1 cellular context compared by ENCODE assay signal in genomic region chr19:51507640-51508058, GRCh38.
TF ChIP-seq lines count a peak whose summit lies in the region.

No MANE protein-coding gene starts in this region.

TF ChIP-seq in K562, 482 proteins besides CTCF, POLR2A, EP300 and RAD21 (continued from another document and continues in another):
- no peak for TF ChIP-seq RREB1 (CRISPR knock-in tag; IDR thresholded peaks at IDR 0.05)
- TF ChIP-seq RFX5 (IDR thresholded peaks at IDR 0.05; ENCODE audit: low read depth, low read length), result no peak
- no peak for TF ChIP-seq STAT5A (IDR thresholded peaks at IDR 0.05; ENCODE audit: borderline replicate concordance, low read length)
- no peak for TF ChIP-seq GATA2 (CRISPR knock-in tag; IDR thresholded peaks at IDR 0.05)
- no peak for TF ChIP-seq RBM25 (IDR thresholded peaks at IDR 0.05; ENCODE audit: low read depth, low read length, severe bottlenecking)
- TF ChIP-seq MECOM (CRISPR knock-in tag; IDR thresholded peaks at IDR 0.05), result no peak
- no peak; a peak in 1 of 6 replicates for TF ChIP-seq ZBTB11 (CRISPR knock-in tag; IDR thresholded peaks at IDR 0.05)
- no peak; the same call in 1 of the 2 replicates for TF ChIP-seq ZNF644 (tag; IDR thresholded peaks at IDR 0.05; ENCODE audit: low read depth)
- TF ChIP-seq NCOA1 (IDR thresholded peaks at IDR 0.05; ENCODE audit: low read depth), result no peak
- no peak for TF ChIP-seq ZNF347 (CRISPR knock-in tag; IDR thresholded peaks at IDR 0.05; ENCODE audit: low read depth)
- TF ChIP-seq IRF1 (CRISPR knock-in tag; IDR thresholded peaks at IDR 0.05; ENCODE audit: borderline replicate concordance), result no peak
- no peak for TF ChIP-seq PML (IDR thresholded peaks at IDR 0.05; ENCODE audit: low read length)
- TF ChIP-seq ZNF282 (CRISPR knock-in tag; IDR thresholded peaks at IDR 0.05), result no peak
- TF ChIP-seq GATAD2A (IDR thresholded peaks at IDR 0.05), result peak; percentile 58; the same call in 1 of the 2 replicates
- TF ChIP-seq ZNF584 (CRISPR knock-in tag; IDR thresholded peaks at IDR 0.05; ENCODE audit: low read depth), result no peak
- no peak for TF ChIP-seq ZBTB9 (CRISPR knock-in tag; IDR thresholded peaks at IDR 0.05)
- TF ChIP-seq ETS2 (tag; IDR thresholded peaks at IDR 0.05; ENCODE audit: borderline replicate concordance, poor library complexity, severe bottlenecking), result no peak
- TF ChIP-seq NR3C1 (CRISPR knock-in tag; IDR thresholded peaks at IDR 0.05), result no peak
- TF ChIP-seq RCOR1 (IDR thresholded peaks at IDR 0.05; ENCODE audit: borderline replicate concordance in 1 of 2, low read depth in 2 of 2, low read length in 2 of 2), result no peak
- TF ChIP-seq KDM1A (IDR thresholded peaks at IDR 0.05), result no peak; a peak in 1 of 4 replicates
- TF ChIP-seq HDAC6 (IDR thresholded peaks at IDR 0.05; ENCODE audit: low read depth, low read length), result no peak
- TF ChIP-seq TCF7L2 (IDR thresholded peaks at IDR 0.05; ENCODE audit: low read depth, low read length), result no peak
- no peak for TF ChIP-seq MTA1 (IDR thresholded peaks at IDR 0.05; ENCODE audit: borderline replicate concordance)
- TF ChIP-seq NRF1 (conservative IDR thresholded peaks at IDR 0.05 in 1 of 2, IDR thresholded peaks at IDR 0.05 in 1 of 2), result no peak
- 0 out of 4 replicates have a peak, but pooled peaks of 1 of the 2 experiments have one; percentile 26 for TF ChIP-seq TEAD1 (CRISPR knock-in tag; IDR thresholded peaks at IDR 0.05)
- no peak for TF ChIP-seq KHSRP (IDR thresholded peaks at IDR 0.05)
- no peak for TF ChIP-seq ZNF407 (IDR thresholded peaks at IDR 0.05; ENCODE audit: low read depth)
- TF ChIP-seq FOXM1 (IDR thresholded peaks at IDR 0.05; ENCODE audit: low read depth), result no peak
- TF ChIP-seq FOXM1 (CRISPR knock-in tag; IDR thresholded peaks at IDR 0.05; ENCODE audit: low read depth), result no peak
- no peak for TF ChIP-seq HNRNPH1 (optimal IDR thresholded peaks at IDR 0.05; ENCODE audit: low read depth, low read length)
- TF ChIP-seq CREB3L1 (IDR thresholded peaks at IDR 0.05; ENCODE audit: borderline replicate concordance, low read depth), result no peak; the same call in 1 of the 2 replicates
- TF ChIP-seq AFF1 (IDR thresholded peaks at IDR 0.05; ENCODE audit: low read depth in 1 of 2, partially characterized antibody in 2 of 2), result peak in 1 of 2 experiments; percentile 47
